22 cellular contexts compared by ENCODE assay signal in the genomic region with DNA sequence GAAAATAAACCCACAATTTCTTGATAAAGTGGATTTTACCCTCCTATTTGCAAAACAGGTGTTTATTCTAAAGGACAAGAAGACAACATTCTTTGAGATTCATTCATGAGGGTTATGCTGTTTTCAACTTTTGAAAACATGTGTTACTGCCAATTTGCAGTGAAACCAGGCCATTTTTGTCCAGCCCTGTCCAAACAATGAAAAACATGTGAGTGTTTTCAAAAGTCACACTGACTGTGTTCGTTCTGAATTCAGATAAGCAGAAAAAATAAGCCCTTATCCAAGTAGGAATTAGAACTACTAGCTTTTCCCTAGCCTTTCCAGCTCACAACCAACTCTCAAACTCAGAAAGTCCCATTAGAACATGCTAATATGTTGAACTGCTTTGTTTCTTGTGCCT.
DNase-seq lines count a peak whose midpoint lies in the region; ATAC-seq and TF ChIP-seq lines count a peak whose summit lies in the region.
"Had no signal": no experiment of that assay in that cellular context is flagged by ENCODE, and none has a peak within 500 bp of the region (broad histone marks: within the 10 kb centered on the region; RNA-seq: fewer than 3 reads in every experiment).

No MANE protein-coding gene starts in this region.

- H3K79me2 ChIP-seq in osteoblast (ENCODE audit: insufficient read depth, low read length): no peaks in the 10 kb centered on the region
- no peaks in the 10 kb centered on the region for H3K79me2 ChIP-seq in H9 (ENCODE audit: insufficient read depth, low read length)

- no peak overlapping the region for H3K4me3 Mint-ChIP-seq in activated naive CD4-positive, alpha-beta T cell treated with anti-CD3 and anti-CD28 coated beads for 36 hours
- no peak overlapping the region for H3K4me3 Mint-ChIP-seq in H9
- H3K4me3 Mint-ChIP-seq: dendritic cell treated with granulocyte-macrophage colony-stimulating factor and Interleukin-4, amounts not matched to agents 40 ng/mL and 50 ng/mL, for 4 days; immature natural killer cell; natural killer cell treated with Interleukin-12 subunit alpha and Interleukin-12 subunit beta and Interleukin-15 and Interleukin-18, amount 100 ng/mL, for 72 hours had no signal

- no peak overlapping the region for H3K18ac ChIP-seq in H9 (ENCODE audit: insufficient read length, low read depth, low read length)

- WGBS in H9 (ENCODE audit: extremely low coverage, insufficient read length, low lambda C conversion rate): no CpG with 5 or more reads among the region's 1 CpG

- H3K56ac ChIP-seq in H9 (ENCODE audit: insufficient read length, low read depth, low read length): no peak overlapping the region

- H3K27me3 Mint-ChIP-seq in activated naive CD4-positive, alpha-beta T cell treated with anti-CD3 and anti-CD28 coated beads for 36 hours (ENCODE audit: low read depth): peaks cover 6% of the 10 kb centered on the region
- H3K27me3 Mint-ChIP-seq in H9 (ENCODE audit: low read depth): no peaks in the 10 kb centered on the region

- H3K9me3 ChIP-seq in osteoblast (ENCODE audit: low read depth, low read length): no peaks in the 10 kb centered on the region
- H3K9me3 ChIP-seq in upper lobe of right lung: no peaks in the 10 kb centered on the region
- no peaks in the 10 kb centered on the region for H3K9me3 ChIP-seq in H9 (ENCODE audit: control insufficient read depth, low read depth, low read length)

- H3K4me1 ChIP-seq in osteoblast (ENCODE audit: insufficient read depth, low read length) (peaks cover 4% of the 10 kb centered on the region), upper lobe of right lung (peaks cover 11% of the 10 kb centered on the region), H9 (ENCODE audit: insufficient read depth, low read length) (peaks cover 2% of the 10 kb centered on the region; the same call in 1 of the 2 replicates)

- H2AFZ ChIP-seq in osteoblast (ENCODE audit: low read length) (peak overlapping the region; percentile 22), H9 (ENCODE audit: low read length) (no peak overlapping the region)

- CTCF ChIA-PET in activated naive CD4-positive, alpha-beta T cell treated with anti-CD3 and anti-CD28 coated beads for 36 hours (lab: Charles Lee): no interaction called here

- H3K36me3 ChIP-seq in osteoblast (ENCODE audit: insufficient read depth, low read length): no peaks in the 10 kb centered on the region
- H3K36me3 ChIP-seq in upper lobe of right lung: no peaks in the 10 kb centered on the region
- H3K36me3 ChIP-seq: heart right ventricle had no signal

- H3K27ac Mint-ChIP-seq in activated naive CD4-positive, alpha-beta T cell treated with anti-CD3 and anti-CD28 coated beads for 36 hours: no peak overlapping the region
- no peak overlapping the region for H3K27ac Mint-ChIP-seq in H9
- H3K27ac Mint-ChIP-seq: dendritic cell treated with granulocyte-macrophage colony-stimulating factor and Interleukin-4, amounts not matched to agents 40 ng/mL and 50 ng/mL, for 4 days; immature natural killer cell; natural killer cell treated with Interleukin-12 subunit alpha and Interleukin-12 subunit beta and Interleukin-15 and Interleukin-18, amount 100 ng/mL, for 72 hours had no signal

- no peaks in the 10 kb centered on the region for H3K36me3 Mint-ChIP-seq in activated naive CD4-positive, alpha-beta T cell treated with anti-CD3 and anti-CD28 coated beads for 36 hours (ENCODE audit: low read depth)
- peaks cover 0 to 4% (median 3%) of the 10 kb centered on the region in 3 experiments; a peak in 2 of 7 replicates for H3K36me3 Mint-ChIP-seq in H9 (ENCODE audit: insufficient read depth in 1 of 3, low read depth in 3 of 3)
- H3K36me3 Mint-ChIP-seq: immature natural killer cell; natural killer cell treated with Interleukin-12 subunit alpha and Interleukin-12 subunit beta and Interleukin-15 and Interleukin-18, amount 100 ng/mL, for 72 hours had no signal

- no peaks in the 10 kb centered on the region for H3K27me3 ChIP-seq in osteoblast (ENCODE audit: insufficient read depth, low read length)
- H3K27me3 ChIP-seq in upper lobe of right lung: no peaks in the 10 kb centered on the region
- H3K27me3 ChIP-seq in H9 (ENCODE audit: insufficient read depth, low read length): no peaks in the 10 kb centered on the region
- H3K27me3 ChIP-seq: heart right ventricle had no signal

- H3K9me3 Mint-ChIP-seq in activated naive CD4-positive, alpha-beta T cell treated with anti-CD3 and anti-CD28 coated beads for 36 hours: no peaks in the 10 kb centered on the region
- H3K9me3 Mint-ChIP-seq in H9: peaks cover 5 to 7% of the 10 kb centered on the region in 2 experiments; a peak in 2 of 5 replicates

- no peak overlapping the region for H4K8ac ChIP-seq in H9 (replicated peaks; ENCODE audit: insufficient read length, low read depth, low read length)

- H3K14ac ChIP-seq in H9 (ENCODE audit: insufficient read depth, low read length): no peak overlapping the region

- no peak overlapping the region for H2BK15ac ChIP-seq in H9 (ENCODE audit: low read depth, low read length)

- no peak overlapping the region for H4K5ac ChIP-seq in H9 (ENCODE audit: insufficient read length, low read depth, low read length)

- H3K27ac ChIP-seq in cingulate gyrus (ENCODE audit: low read depth, low read length) (peak overlapping the region; percentile 0), osteoblast (ENCODE audit: low read depth, low read length) (no peak overlapping the region), upper lobe of right lung (peak overlapping the region; percentile 47), H9 (ENCODE audit: insufficient read length, low read depth, low read length) (no peak overlapping the region)

- no peak overlapping the region for H2BK5ac ChIP-seq in H9 (ENCODE audit: insufficient read length, low read length)

- H4K20me1 ChIP-seq in osteoblast (ENCODE audit: insufficient read depth, low read length) (no peaks in the 10 kb centered on the region), H9 (ENCODE audit: control insufficient read depth, insufficient read depth, insufficient read length) (no peaks in the 10 kb centered on the region)

- TF ChIP-seq CTCF in osteoblast (IDR thresholded peaks at IDR 0.05; ENCODE audit: extremely low read depth, low read depth, low read length) (no peak), upper lobe of right lung (IDR thresholded peaks at IDR 0.05) (no peak), H9 (conservative IDR thresholded peaks at IDR 0.05) (no peak)

- no peaks in the 10 kb centered on the region for H3K4me1 Mint-ChIP-seq in activated naive CD4-positive, alpha-beta T cell treated with anti-CD3 and anti-CD28 coated beads for 36 hours (ENCODE audit: low read depth)
- H3K4me1 Mint-ChIP-seq in H9: peaks cover 15 to 19% of the 10 kb centered on the region in 2 experiments
- H3K4me1 Mint-ChIP-seq: immature natural killer cell had no signal

- H2BK20ac ChIP-seq in H9 (ENCODE audit: low read depth, low read length, poor library complexity, severe bottlenecking): no peak overlapping the region

- no peak overlapping the region for H2AK5ac ChIP-seq in H9 (ENCODE audit: insufficient read length, low read length)

- H2BK12ac ChIP-seq in H9 (ENCODE audit: insufficient read length, low read depth, low read length): no peak overlapping the region

- no peak overlapping the region for H3K9ac ChIP-seq in H9 (ENCODE audit: extremely low read depth, insufficient read length, low read length)

- no peaks in the 10 kb centered on the region for H3K23me2 ChIP-seq in H9 (ENCODE audit: insufficient read length, low read depth, low read length, poor library complexity, severe bottlenecking)

- H4K91ac ChIP-seq in H9 (ENCODE audit: insufficient read length, low read depth, low read length): no peak overlapping the region

- no peak for ATAC-seq in upper lobe of right lung
- ATAC-seq: natural killer cell treated with Interleukin-12 subunit alpha and Interleukin-12 subunit beta and Interleukin-15 and Interleukin-18, amount 100 ng/mL, for 72 hours had no signal

- H3K4ac ChIP-seq in H9 (ENCODE audit: low read depth, low read length): no peak overlapping the region

- no peak overlapping the region for H3K4me3 ChIP-seq in osteoblast (ENCODE audit: insufficient read depth, low read length)
- no peak overlapping the region for H3K4me3 ChIP-seq in upper lobe of right lung
- H3K4me3 ChIP-seq: heart right ventricle had no signal

- H2BK120ac ChIP-seq in H9 (ENCODE audit: low read depth, low read length, poor library complexity, severe bottlenecking): no peak overlapping the region

- H3K79me1 ChIP-seq in H9 (ENCODE audit: insufficient read depth, low read depth, low read length, poor library complexity, severe bottlenecking): no peaks in the 10 kb centered on the region

- no peak overlapping the region for H3T11ph ChIP-seq in H9 (ENCODE audit: low read length)

- H3K23ac ChIP-seq in H9 (ENCODE audit: insufficient read length, low read depth, low read length): no peak overlapping the region

- intact Hi-C loops in upper lobe of right lung (cut with DNase I): no loop called here
- intact Hi-C loops in activated naive CD4-positive, alpha-beta T cell treated with anti-CD3 and anti-CD28 coated beads for 36 hours (cut with micrococcal nuclease): no loop called here

- DNase-seq in fibroblast of the conjunctiva (ENCODE audit: low read depth) (peak; percentile 24), osteoblast (ENCODE audit: insufficient read length, low spot score, missing footprints) (no peak), upper lobe of right lung (no peak), H9 (no peak), kidney glomerular epithelial cell (lab: John Stamatoyannopoulos, UW) (no peak)
- DNase-seq in activated naive CD4-positive, alpha-beta T cell treated with anti-CD3 and anti-CD28 coated beads for 36 hours: no peak
- DNase-seq: activated CD4-positive, alpha-beta T cell treated with anti-CD3 and anti-CD28 coated beads for 48 hours; activated CD8-positive, alpha-beta memory T cell treated with anti-CD3 and anti-CD28 coated beads, Interleukin-2, amount 50 U/mL, for 48 hours; activated naive CD4-positive, alpha-beta T cell; heart right ventricle; immature natural killer cell; MM.1S; NCI-H1694; NCI-H226; NK-92 treated with Interleukin-12 subunit alpha and Interleukin-12 subunit beta, amount 100 ng/mL, for 24 hours; RPMI8226; stimulated activated CD4-positive, alpha-beta T cell treated with anti-CD3 and anti-CD28 coated beads, Interleukin-15, amount 100 ng/mL, for 24 hours; stimulated activated naive CD4-positive, alpha-beta T cell; SW 1271 had no signal

- no peak overlapping the region for H3K4me2 ChIP-seq in osteoblast (ENCODE audit: insufficient read depth, low read length)
- no peak overlapping the region for H3K4me2 ChIP-seq in H9 (ENCODE audit: insufficient read depth, insufficient read length, low read length)

Comparison
In these comparisons a context has a peak if more than half of its experiments do, and no peak if none do; other contexts are left out.
1. H3K27ac ChIP-seq: peak in cingulate gyrus (single experiment) and upper lobe of right lung (single experiment); none in osteoblast (single experiment) and H9 (single experiment).